ENCODE assay signal across 12 cellular contexts in the genomic region with DNA sequence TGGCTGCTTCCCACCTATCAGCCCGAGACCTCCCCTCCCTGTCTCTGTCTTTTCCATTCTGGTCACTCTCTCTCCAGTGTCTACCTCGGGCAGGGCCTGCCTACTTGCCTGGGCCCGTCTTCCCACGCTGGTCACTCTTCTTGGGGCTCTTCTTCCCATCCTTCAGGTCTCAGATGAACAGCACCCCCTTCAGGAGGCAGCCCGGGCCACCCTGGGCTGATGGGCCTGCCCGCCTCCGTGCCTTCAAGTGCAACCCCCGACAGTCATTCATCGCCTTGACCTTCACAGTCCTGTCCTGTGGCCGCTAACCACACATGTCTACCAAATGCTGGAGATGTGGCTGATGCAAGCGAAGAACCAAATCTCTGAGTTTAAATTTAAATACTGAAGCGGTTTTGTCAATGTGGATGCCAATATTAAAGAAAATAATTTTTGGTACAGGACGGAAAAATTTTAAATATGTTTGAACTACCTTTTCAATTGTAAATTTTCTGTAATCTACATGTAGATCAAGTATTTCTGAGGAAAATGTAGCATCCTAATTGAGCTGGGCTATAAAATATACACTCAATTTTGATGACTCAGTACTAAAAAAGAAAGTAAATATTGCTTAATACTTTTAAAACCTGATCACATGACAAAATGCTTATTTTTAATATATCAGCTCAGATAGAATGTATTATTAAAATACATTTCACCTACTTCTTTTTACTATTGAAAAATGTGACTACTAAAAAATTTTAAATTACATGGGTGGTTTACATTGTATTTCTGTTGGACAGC.
"Had no signal": no experiment of that assay in that cellular context is flagged by ENCODE, and none has a peak within 500 bp of the region (broad histone marks: within the 10 kb centered on the region; RNA-seq: fewer than 3 reads in every experiment).

No MANE protein-coding gene starts in this region.

- H3K4me1 Mint-ChIP-seq: activated naive CD4-positive, alpha-beta T cell treated with anti-CD3 and anti-CD28 coated beads, Interleukin-2, amount 50 U/mL, for 24 hours; immature natural killer cell; naive thymus-derived CD4-positive, alpha-beta T cell; T-helper 17 cell had no signal

- H3K27ac ChIP-seq: brain microvascular endothelial cell, hepatocyte had no signal

- H2AFZ ChIP-seq: hepatocyte had no signal

- H3K27me3 ChIP-seq: brain microvascular endothelial cell, hepatocyte had no signal

- H3K4me3 Mint-ChIP-seq: activated naive CD4-positive, alpha-beta T cell treated with anti-CD3 and anti-CD28 coated beads, Interleukin-2, amount 50 U/mL, for 24 hours; immature natural killer cell; naive thymus-derived CD4-positive, alpha-beta T cell; T-helper 17 cell had no signal

- H3K9me3 Mint-ChIP-seq: activated naive CD4-positive, alpha-beta T cell treated with anti-CD3 and anti-CD28 coated beads, Interleukin-2, amount 50 U/mL, for 24 hours; immature natural killer cell had no signal

- H3K4me2 ChIP-seq: hepatocyte, smooth muscle cell had no signal

- H3K27ac Mint-ChIP-seq: activated naive CD4-positive, alpha-beta T cell treated with anti-CD3 and anti-CD28 coated beads, Interleukin-2, amount 50 U/mL, for 24 hours; immature natural killer cell; naive thymus-derived CD4-positive, alpha-beta T cell; T-helper 17 cell had no signal

- H3K27me3 Mint-ChIP-seq: T-helper 17 cell had no signal

- ATAC-seq: naive thymus-derived CD4-positive, alpha-beta T cell; right cardiac atrium; T-helper 17 cell had no signal

- H3K4me3 ChIP-seq: hepatocyte, smooth muscle cell had no signal

- H3K36me3 Mint-ChIP-seq: activated naive CD4-positive, alpha-beta T cell treated with anti-CD3 and anti-CD28 coated beads, Interleukin-2, amount 50 U/mL, for 24 hours; immature natural killer cell; naive thymus-derived CD4-positive, alpha-beta T cell had no signal

- H3K79me2 ChIP-seq: hepatocyte had no signal

- DNase-seq: activated CD4-positive, alpha-beta T cell treated with anti-CD3 and anti-CD28 coated beads, Interleukin-2, amount 50 U/mL, for 1 hour; activated T-cell treated with anti-CD3 and anti-CD28 coated beads, Interleukin-2, amount 50 U/mL, for 1 hour; brain microvascular endothelial cell; immature natural killer cell; left colon; naive thymus-derived CD4-positive, alpha-beta T cell; right cardiac atrium; stimulated activated naive CD4-positive, alpha-beta T cell; T-helper 17 cell had no signal
